In genomic region chr10:36790000-36790399, GRCh38 we compare ENCODE assay signal across 33 cellular contexts.
"Had no signal": no experiment of that assay in that cellular context is flagged by ENCODE, and none has a peak within 500 bp of the region (broad histone marks: within the 10 kb centered on the region; RNA-seq: fewer than 3 reads in every experiment).

No MANE protein-coding gene starts in this region.

- H3K27ac ChIP-seq: Peyer's patch, RWPE1, SJCRH30, SK-N-MC had no signal

- DNase-seq: activated CD4-positive, alpha-beta T cell treated with anti-CD3 and anti-CD28 coated beads, Interleukin-2, amount 10 ng/mL, durations not matched to agents 24 days and 14 days; activated CD4-positive, alpha-beta T cell treated with anti-CD3 and anti-CD28 coated beads, Interleukin-2, amount 50 U/mL, for 4 hours; activated CD8-positive, alpha-beta T cell treated with anti-CD3 and anti-CD28 coated beads for 36 hours; activated effector memory CD4-positive, alpha-beta T cell treated with anti-CD3 and anti-CD28 coated beads, Interleukin-2, amount 50 U/mL, for 16 hours; activated naive CD4-positive, alpha-beta T cell; activated naive CD4-positive, alpha-beta T cell treated with anti-CD3 and anti-CD28 coated beads, Interleukin-2, amount 50 U/mL, for 16 hours; activated naive CD8-positive, alpha-beta T cell treated with anti-CD3 and anti-CD28 coated beads for 36 hours; activated T-cell treated with anti-CD3 and anti-CD28 coated beads, Interleukin-2, amount 50 U/mL, for 1 hour; activated T-cell treated with anti-CD3 and anti-CD28 coated beads, Interleukin-2, amount 50 U/mL, for 72 hours; amniotic stem cell; aorta; Kasumi-1; KG1; MG63; NCI-H1048; NCI-H1105 treated with DMSO at 0.1 percent for 48 hours; NCI-H1436; NCI-H1694; NCI-H1930; NCI-H2081 treated with DMSO at 0.1 percent for 48 hours; NCI-H226; NCI-H446 treated with DMSO at 0.1 percent for 48 hours; NCI-H524; NCI-H69; NCI-H82; Peyer's patch; SHP77; SJCRH30; T1000 had no signal

- H3K36me3 ChIP-seq: MG63, Peyer's patch, SJCRH30 had no signal

- H3K27ac Mint-ChIP-seq: activated CD4-positive, alpha-beta T cell treated with anti-CD3 and anti-CD28 coated beads, Interleukin-2, amount 10 ng/mL, durations not matched to agents 24 days and 14 days; activated CD8-positive, alpha-beta T cell treated with anti-CD3 and anti-CD28 coated beads for 36 hours; activated T-cell treated with anti-CD3 and anti-CD28 coated beads, Interleukin-2, amount 50 U/mL, for 72 hours; activated T-helper 17 cell treated with anti-CD3 and anti-CD28 coated beads, Interleukin-2, amount 50 U/mL, for 72 hours had no signal

- H3K27me3 ChIP-seq: MG63, Peyer's patch, SJCRH30 had no signal

- FAIRE-seq: TTC549 had no signal

- H3K36me3 Mint-ChIP-seq: activated naive CD8-positive, alpha-beta T cell treated with anti-CD3 and anti-CD28 coated beads for 36 hours had no signal

- H3K27me3 Mint-ChIP-seq: activated CD4-positive, alpha-beta T cell treated with anti-CD3 and anti-CD28 coated beads, Interleukin-2, amount 10 ng/mL, durations not matched to agents 24 days and 14 days; activated CD8-positive, alpha-beta T cell treated with anti-CD3 and anti-CD28 coated beads for 36 hours; activated naive CD8-positive, alpha-beta T cell treated with anti-CD3 and anti-CD28 coated beads for 36 hours; activated T-helper 17 cell treated with anti-CD3 and anti-CD28 coated beads, Interleukin-2, amount 50 U/mL, for 72 hours had no signal

- H3K4me1 Mint-ChIP-seq: activated CD4-positive, alpha-beta T cell treated with anti-CD3 and anti-CD28 coated beads, Interleukin-2, amount 10 ng/mL, durations not matched to agents 24 days and 14 days; activated naive CD8-positive, alpha-beta T cell treated with anti-CD3 and anti-CD28 coated beads for 36 hours; activated T-helper 17 cell treated with anti-CD3 and anti-CD28 coated beads, Interleukin-2, amount 50 U/mL, for 72 hours had no signal

- H3K9me3 Mint-ChIP-seq: activated naive CD8-positive, alpha-beta T cell treated with anti-CD3 and anti-CD28 coated beads for 36 hours; activated T-helper 17 cell treated with anti-CD3 and anti-CD28 coated beads, Interleukin-2, amount 50 U/mL, for 72 hours had no signal

- H3K4me3 Mint-ChIP-seq: activated CD4-positive, alpha-beta T cell treated with anti-CD3 and anti-CD28 coated beads, Interleukin-2, amount 10 ng/mL, durations not matched to agents 24 days and 14 days; activated CD8-positive, alpha-beta T cell treated with anti-CD3 and anti-CD28 coated beads for 36 hours; activated naive CD8-positive, alpha-beta T cell treated with anti-CD3 and anti-CD28 coated beads for 36 hours; activated T-cell treated with anti-CD3 and anti-CD28 coated beads, Interleukin-2, amount 50 U/mL, for 72 hours; activated T-helper 17 cell treated with anti-CD3 and anti-CD28 coated beads, Interleukin-2, amount 50 U/mL, for 72 hours had no signal

- H3K9me3 ChIP-seq: MG63, Peyer's patch, SJCRH30 had no signal

- H3K4me3 ChIP-seq: MG63, Peyer's patch, SJCRH30, SK-N-MC had no signal

- H3K4me1 ChIP-seq: Peyer's patch, SJCRH30 had no signal

- ATAC-seq: activated CD8-positive, alpha-beta T cell treated with anti-CD3 and anti-CD28 coated beads for 36 hours; activated T-cell treated with anti-CD3 and anti-CD28 coated beads, Interleukin-2, amount 50 U/mL, for 72 hours; activated T-helper 17 cell treated with anti-CD3 and anti-CD28 coated beads, Interleukin-2, amount 50 U/mL, for 72 hours had no signal
